Comparison of ENCODE assay signal across 23 cellular contexts in the genomic region with DNA sequence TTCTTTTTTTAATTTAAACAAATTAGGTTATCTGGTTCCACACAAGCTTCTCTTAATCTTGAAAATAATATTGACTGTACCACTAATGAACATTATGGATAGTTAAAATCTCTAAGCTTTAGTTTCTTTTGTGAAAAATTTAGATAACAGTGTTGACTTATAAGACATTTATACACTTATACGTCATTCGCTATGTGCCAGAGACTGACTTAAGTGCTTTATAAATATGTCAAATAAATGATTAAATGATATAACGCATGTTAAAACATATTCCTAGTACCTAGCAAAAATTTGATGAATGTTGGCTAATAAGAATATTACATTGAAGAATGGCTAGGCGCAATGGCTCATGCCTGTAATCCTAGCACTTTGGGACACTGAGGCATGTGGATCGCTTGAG.
"Had no signal": no experiment of that assay in that cellular context is flagged by ENCODE, and none has a peak within 500 bp of the region (broad histone marks: within the 10 kb centered on the region; RNA-seq: fewer than 3 reads in every experiment).

No MANE protein-coding gene starts in this region.

- H3K27ac Mint-ChIP-seq: dendritic cell treated with granulocyte-macrophage colony-stimulating factor and Interleukin-4, amounts not matched to agents 40 ng/mL and 50 ng/mL, for 4 days; endodermal cell; mesothelial cell of epicardium had no signal

- ATAC-seq: effector memory CD8-positive, alpha-beta T cell; foreskin keratinocyte; gastrocnemius medialis; heart right ventricle; left cardiac atrium; left lung; left ventricle myocardium superior; lower lobe of right lung; mucosa of descending colon had no signal

- FAIRE-seq: endothelial cell of umbilical vein, keratinocyte had no signal

- H3K4me1 Mint-ChIP-seq: naive B cell had no signal

- H3K4me3 Mint-ChIP-seq: dendritic cell treated with granulocyte-macrophage colony-stimulating factor and Interleukin-4, amounts not matched to agents 40 ng/mL and 50 ng/mL, for 4 days; effector memory CD8-positive, alpha-beta T cell; endodermal cell; mesothelial cell of epicardium had no signal

- H3K9me3 ChIP-seq: colonic mucosa, esophagus muscularis mucosa, gastrocnemius medialis, heart right ventricle, left lung, lower lobe of right lung, mucosa of descending colon had no signal

- H3K27ac ChIP-seq: colonic mucosa, esophagus muscularis mucosa, foreskin keratinocyte, gastrocnemius medialis, heart right ventricle, left lung, lower lobe of right lung had no signal

- H3K4me1 ChIP-seq: colonic mucosa had no signal

- H3K36me3 ChIP-seq: colonic mucosa had no signal

- DNase-seq: colonic mucosa; cortex of kidney; effector CD8-positive, alpha-beta T cell; effector memory CD8-positive, alpha-beta T cell; endodermal cell; foreskin keratinocyte; gastrocnemius medialis; glutamatergic neuron; head of caudate nucleus; heart right ventricle; hippocampal formation; left cardiac atrium; left lung; left ventricle myocardium superior; lower lobe of right lung; mesenchymal stem cell; mucosa of descending colon; naive B cell had no signal

- H3K9me3 Mint-ChIP-seq: dendritic cell treated with granulocyte-macrophage colony-stimulating factor and Interleukin-4, amounts not matched to agents 40 ng/mL and 50 ng/mL, for 4 days; effector memory CD8-positive, alpha-beta T cell; endodermal cell; mesothelial cell of epicardium; naive B cell had no signal

- H3K27me3 Mint-ChIP-seq: dendritic cell treated with granulocyte-macrophage colony-stimulating factor and Interleukin-4, amounts not matched to agents 40 ng/mL and 50 ng/mL, for 4 days; effector memory CD8-positive, alpha-beta T cell; naive B cell had no signal

- H3K27me3 ChIP-seq: colonic mucosa, esophagus muscularis mucosa, foreskin keratinocyte, gastrocnemius medialis, heart right ventricle, left lung had no signal

- H3K4me3 ChIP-seq: colonic mucosa, esophagus muscularis mucosa, gastrocnemius medialis, heart right ventricle, left lung, lower lobe of right lung, mucosa of descending colon had no signal
